ENCODE assay signal across 19 cellular contexts in the genomic region with DNA sequence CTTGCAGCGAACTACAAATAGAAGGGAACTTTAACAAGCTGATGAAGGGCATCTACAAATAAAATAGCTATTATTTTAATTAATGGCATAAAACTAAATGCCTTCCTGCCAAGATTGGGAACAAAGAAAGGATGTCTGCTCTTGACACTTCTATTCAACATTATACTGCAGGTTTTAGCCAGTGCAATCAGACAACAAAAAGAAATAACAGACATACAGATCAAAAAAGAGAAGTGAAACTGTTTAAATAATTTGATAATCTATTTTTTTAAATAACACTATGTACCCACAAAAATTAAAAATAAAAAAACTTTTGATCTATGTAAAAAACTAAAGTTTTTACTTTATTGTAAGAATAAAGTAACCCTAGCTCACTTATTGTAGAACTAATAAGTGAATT. TPM values are rescaled to one million over a fixed set of nuclear protein-coding genes. Genes with fewer than 3 reads are reported as not detected.
"Had no signal": no experiment of that assay in that cellular context is flagged by ENCODE, and none has a peak within 500 bp of the region (broad histone marks: within the 10 kb centered on the region; RNA-seq: fewer than 3 reads in every experiment).

No MANE protein-coding gene starts in this region.

- H3K27me3 Mint-ChIP-seq: dendritic cell treated with granulocyte-macrophage colony-stimulating factor and Interleukin-4, amounts not matched to agents 40 ng/mL and 50 ng/mL, for 4 days; type B pancreatic cell had no signal

- H3K27ac Mint-ChIP-seq: dendritic cell treated with granulocyte-macrophage colony-stimulating factor and Interleukin-4, amounts not matched to agents 40 ng/mL and 50 ng/mL, for 4 days; endodermal cell; mesothelial cell of epicardium; type B pancreatic cell had no signal

- DNase-seq: endodermal cell; gastrocnemius medialis; heart right ventricle; hypothalamus; islet precursor cell; natural killer cell; sigmoid colon; stimulated activated CD4-positive, alpha-beta T cell treated with anti-CD3 and anti-CD28 coated beads, Interleukin-12 subunit alpha, Interleukin-12 subunit beta, amount 100 ng/mL, for 4 hours; stimulated activated naive CD4-positive, alpha-beta T cell; stomach had no signal

- H3K27ac ChIP-seq: gastrocnemius medialis, heart right ventricle, right atrium auricular region, sigmoid colon, skin epidermis, stomach had no signal

- H3K4me1 ChIP-seq: gastrocnemius medialis, right atrium auricular region had no signal

- H3K4me1 Mint-ChIP-seq: endodermal cell, neural crest cell had no signal

- H3K4me3 Mint-ChIP-seq: dendritic cell treated with granulocyte-macrophage colony-stimulating factor and Interleukin-4, amounts not matched to agents 40 ng/mL and 50 ng/mL, for 4 days; endodermal cell; mesothelial cell of epicardium; natural killer cell; neural crest cell; type B pancreatic cell had no signal

- H3K4me3 ChIP-seq: gastrocnemius medialis, heart right ventricle, right atrium auricular region, sigmoid colon, skin epidermis, stomach had no signal

- ATAC-seq: esophagus mucosa, gastrocnemius medialis, heart right ventricle, left lobe of liver, natural killer cell had no signal

- H3K9me3 Mint-ChIP-seq: dendritic cell treated with granulocyte-macrophage colony-stimulating factor and Interleukin-4, amounts not matched to agents 40 ng/mL and 50 ng/mL, for 4 days; endodermal cell; natural killer cell; neural crest cell; type B pancreatic cell had no signal

- H3K27me3 ChIP-seq: gastrocnemius medialis, heart right ventricle, right atrium auricular region, sigmoid colon, stomach had no signal

- H3K9me3 ChIP-seq: gastrocnemius medialis, right atrium auricular region, sigmoid colon, stomach had no signal

RNA-seq across cellular contexts. Expression of a gene that starts 22.4 kb away (rescaled TPM):
- total RNA-seq: left lobe of liver, natural killer cell, osteocyte had no signal
